ENCODE assay signal across 8 cellular contexts in genomic region chr12:50221228-50222008, GRCh38. TPM values are rescaled to one million over a fixed set of nuclear protein-coding genes. Genes with fewer than 3 reads are reported as not detected.
A peak's percentile ranks its signal among the peaks of the same experiment; 100 is the strongest.
DNase-seq lines count a peak whose midpoint lies in the region; ATAC-seq, FAIRE-seq and TF ChIP-seq lines count a peak whose summit lies in the region.

No MANE protein-coding gene starts in this region.

- DNase-seq in GM18507 (ENCODE audit: extremely low spot score, insufficient read length, low read depth), result no peak
- peak; percentile 89 for DNase-seq in NCI-H2171 (lab: John Stamatoyannopoulos, UW)
- peak; percentile 93 to 95 for DNase-seq in cardiac fibroblast (ENCODE audit: low read depth in 2 of 2)
- DNase-seq in lung microvascular endothelial cell (ENCODE audit: low read depth in 2 of 2), result peak; percentile 64 to 73
- no peak for DNase-seq in NCI-H2196 treated with DMSO at 0.1 percent for 48 hours (lab: John Stamatoyannopoulos, UW; ENCODE audit: unreplicated experiment)

- ATAC-seq in HG02938 (IDR thresholded peaks at IDR 0.05; ENCODE audit: unreplicated experiment) (no peak), GM19463 (IDR thresholded peaks at IDR 0.05; ENCODE audit: unreplicated experiment) (no peak)

- H3K4me3 ChIP-seq in ACC112 (ENCODE audit: low read depth, low read length) (peak overlapping the region; percentile 99), cardiac fibroblast (replicated peaks in 1 of 2; ENCODE audit: low read depth in 2 of 2, low read length in 2 of 2) (peak overlapping the region; percentile 62 to 65)

- no peaks in the 10 kb centered on the region for H3K27me3 ChIP-seq in ACC112 (ENCODE audit: insufficient read depth, low read length)

- peaks cover 35% of the 10 kb centered on the region for H3K4me1 ChIP-seq in ACC112 (ENCODE audit: control insufficient read depth, insufficient read depth, low read length, unreplicated experiment)

- H3K79me2 ChIP-seq in ACC112 (ENCODE audit: control insufficient read depth, insufficient read depth, low read length, unreplicated experiment), result peaks cover 54% of the 10 kb centered on the region

- H2AFZ ChIP-seq in ACC112 (ENCODE audit: low read length, unreplicated experiment), result peak overlapping the region; percentile 23

- H3K27ac ChIP-seq in ACC112 (ENCODE audit: low read depth, low read length), result peak overlapping the region; percentile 94

- TF ChIP-seq CTCF in cardiac fibroblast (IDR thresholded peaks at IDR 0.05; ENCODE audit: low read depth, low read length), result no peak

- H3K36me3 ChIP-seq in ACC112 (ENCODE audit: insufficient read depth, low read length), result peaks cover 7% of the 10 kb centered on the region; the same call in 1 of the 2 replicates

- peak; percentile 48 for FAIRE-seq in GM18507 (lab: Jason Lieb, UNC)

RNA-seq across cellular contexts. Expression of gene CERS5, which starts 54.2 kb away (rescaled TPM):
- total RNA-seq in lung microvascular endothelial cell, result 28.8 and 33.9 TPM in 2 replicates

Comparison
In these comparisons a context has a peak if more than half of its experiments do, and no peak if none do; other contexts are left out.
1. DNase-seq: peak in NCI-H2171 (single experiment), cardiac fibroblast (2 of 2) and lung microvascular endothelial cell (2 of 2); none in GM18507 (single experiment) and NCI-H2196 treated with DMSO at 0.1 percent for 48 hours (single experiment).